ENCODE assay signal across 1 cellular context in the genomic region with DNA sequence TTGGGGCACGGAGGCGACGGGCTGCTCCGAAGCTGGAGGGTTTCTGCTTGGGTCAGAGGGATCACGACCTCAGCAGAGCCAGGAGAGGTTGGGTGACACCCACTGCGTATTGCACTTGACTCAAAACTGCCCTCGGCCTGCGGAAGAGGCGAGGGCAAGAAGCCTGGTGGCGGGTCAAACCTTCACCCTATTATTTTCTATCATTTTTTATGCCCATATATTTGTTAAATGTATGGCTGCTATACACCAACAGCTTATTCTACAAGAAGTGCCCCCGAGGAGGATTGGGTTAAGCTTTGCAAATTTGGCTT.
TF ChIP-seq lines count a peak whose summit lies in the region.

No MANE protein-coding gene starts in this region.

TF ChIP-seq in WTC11, 78 proteins besides CTCF, POLR2A, EP300 and RAD21:
- TF ChIP-seq ERG (CRISPR knock-in tag; IDR thresholded peaks at IDR 0.05) (no peak), ZNF416 (CRISPR knock-in tag; IDR thresholded peaks at IDR 0.05) (no peak), HMGA2 (CRISPR knock-in tag; IDR thresholded peaks at IDR 0.05) (no peak), ZSCAN18 (CRISPR knock-in tag; IDR thresholded peaks at IDR 0.05) (no peak), STAT6 (CRISPR knock-in tag; conservative IDR thresholded peaks at IDR 0.05; ENCODE audit: low read depth) (no peak), NR1H2 (CRISPR knock-in tag; IDR thresholded peaks at IDR 0.05) (no peak), GTF2I (CRISPR knock-in tag; conservative IDR thresholded peaks at IDR 0.05) (no peak), ELF4 (CRISPR knock-in tag; IDR thresholded peaks at IDR 0.05; ENCODE audit: low read depth) (no peak), JUN (CRISPR knock-in tag; IDR thresholded peaks at IDR 0.05) (no peak), PRRX2 (CRISPR knock-in tag; IDR thresholded peaks at IDR 0.05) (no peak), NFYB (CRISPR knock-in tag; conservative IDR thresholded peaks at IDR 0.05; ENCODE audit: low read depth) (no peak), FOXJ3 (CRISPR knock-in tag; IDR thresholded peaks at IDR 0.05; ENCODE audit: borderline replicate concordance) (no peak)
- TF ChIP-seq, protein P1, sequence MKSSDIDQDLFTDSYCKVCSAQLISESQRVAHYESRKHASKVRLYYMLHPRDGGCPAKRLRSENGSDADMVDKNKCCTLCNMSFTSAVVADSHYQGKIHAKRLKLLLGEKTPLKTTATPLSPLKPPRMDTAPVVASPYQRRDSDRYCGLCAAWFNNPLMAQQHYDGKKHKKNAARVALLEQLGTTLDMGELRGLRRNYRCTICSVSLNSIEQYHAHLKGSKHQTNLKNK (CRISPR knock-in tag; IDR thresholded peaks at IDR 0.05) = no peak
